Comparison of ENCODE assay signal across 8 cellular contexts in the genomic region with DNA sequence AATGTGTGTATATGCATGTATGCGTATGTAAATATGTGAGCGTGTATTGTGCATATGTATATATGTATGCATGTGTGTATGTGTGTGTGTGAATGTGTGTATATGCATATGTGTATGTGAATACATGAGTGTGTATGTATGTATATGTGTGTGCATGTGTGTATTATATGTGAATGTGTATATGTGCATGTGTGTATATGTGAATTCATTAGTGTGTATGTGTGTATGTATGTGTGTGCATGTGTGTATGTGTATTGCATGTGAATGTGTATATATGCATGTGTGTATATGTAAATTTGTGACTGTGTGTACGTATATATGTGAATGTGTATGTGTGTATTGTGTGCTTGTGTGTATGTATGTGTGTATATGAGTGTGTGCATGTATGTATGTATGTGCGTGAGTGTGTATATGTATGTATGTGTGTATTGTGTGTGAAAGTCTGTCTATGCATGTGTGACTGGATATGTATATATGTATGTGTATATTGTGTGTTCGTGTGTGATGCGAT.
"Had no signal": no experiment of that assay in that cellular context is flagged by ENCODE, and none has a peak within 500 bp of the region (broad histone marks: within the 10 kb centered on the region; RNA-seq: fewer than 3 reads in every experiment).

No MANE protein-coding gene starts in this region.

- ATAC-seq: HCT116 had no signal

- H3K36me3 ChIP-seq: HAP-1 had no signal

- H2AFZ ChIP-seq: GM23248 had no signal

- H3K4me3 ChIP-seq: GM23248, HAP-1 had no signal

- H3K9me3 ChIP-seq: HAP-1 had no signal

- H3K9ac ChIP-seq: GM23248 had no signal

- DNase-seq: GM23248, GOT3, H7, HFFc6, KG1 had no signal

- H3K27ac ChIP-seq: GM23248, HL-60 had no signal

- H3K4me1 ChIP-seq: HAP-1 had no signal
